Comparison of ENCODE assay signal across 1 cellular context in genomic region chr1:52034050-52034384, GRCh38.
TF ChIP-seq lines count a peak whose summit lies in the region.

No MANE protein-coding gene starts in this region.

TF ChIP-seq in K562, 482 proteins besides CTCF, POLR2A, EP300 and RAD21:
- TF ChIP-seq ZNF324 (CRISPR knock-in tag; IDR thresholded peaks at IDR 0.05) = 0 out of 2 replicates have a peak, but pooled peaks have one; percentile 5
- 0 out of 2 replicates have a peak, but pooled peaks have one; percentile 15 for TF ChIP-seq GATAD2B (IDR thresholded peaks at IDR 0.05; ENCODE audit: borderline replicate concordance)
- TF ChIP-seq HDAC3 (IDR thresholded peaks at IDR 0.05; ENCODE audit: borderline replicate concordance, partially characterized antibody) = peak; percentile 69
- 0 out of 4 replicates have a peak, but pooled peaks of 1 of the 2 experiments have one; percentile 9 for TF ChIP-seq MLLT1 (IDR thresholded peaks at IDR 0.05)
- TF ChIP-seq BRD9 (IDR thresholded peaks at IDR 0.05; ENCODE audit: low read depth, partially characterized antibody) = peak; percentile 38
- TF ChIP-seq NFRKB (IDR thresholded peaks at IDR 0.05; ENCODE audit: low read depth) = peak; percentile 22; the same call in 1 of the 2 replicates
- peak; percentile 49; the same call in 1 of the 2 replicates for TF ChIP-seq ZFX (CRISPR knock-in tag; IDR thresholded peaks at IDR 0.05)
- TF ChIP-seq NCOA6 (IDR thresholded peaks at IDR 0.05) = 0 out of 2 replicates have a peak, but pooled peaks have one; percentile 29
- 0 out of 2 replicates have a peak, but pooled peaks have one; percentile 48 for TF ChIP-seq ELK3 (CRISPR knock-in tag; IDR thresholded peaks at IDR 0.05)
- 0 out of 2 replicates have a peak, but pooled peaks have one; percentile 44 for TF ChIP-seq CHAMP1 (IDR thresholded peaks at IDR 0.05)
- no peak for TF ChIP-seq NR2C2 (CRISPR knock-in tag; IDR thresholded peaks at IDR 0.05)
- TF ChIP-seq NR2C2 (tag; IDR thresholded peaks at IDR 0.05) = 0 out of 2 replicates have a peak, but pooled peaks have one; percentile 72
- TF ChIP-seq ESRRA (IDR thresholded peaks at IDR 0.05; ENCODE audit: borderline replicate concordance, low read depth) = no peak
- TF ChIP-seq ASH1L (IDR thresholded peaks at IDR 0.05; ENCODE audit: borderline replicate concordance, low read depth, partially characterized antibody) = peak; percentile 2
- no peak for TF ChIP-seq ZNF589 (CRISPR knock-in tag; IDR thresholded peaks at IDR 0.05; ENCODE audit: low read depth)
- no peak for TF ChIP-seq BRCA1 (IDR thresholded peaks at IDR 0.05)
- no peak for TF ChIP-seq BRCA1 (CRISPR knock-in tag; IDR thresholded peaks at IDR 0.05)
- TF ChIP-seq MLX (CRISPR knock-in tag; conservative IDR thresholded peaks at IDR 0.05) = 0 out of 4 replicates have a peak, but pooled peaks of 1 of the 2 experiments have one; percentile 56
- 0 out of 2 replicates have a peak, but pooled peaks have one; percentile 35 for TF ChIP-seq DDX20 (tag; IDR thresholded peaks at IDR 0.05; ENCODE audit: low read depth)
- 0 out of 6 replicates have a peak, but pooled peaks of 1 of the 3 experiments have one; percentile 11 for TF ChIP-seq ZBTB11 (CRISPR knock-in tag; IDR thresholded peaks at IDR 0.05)
- TF ChIP-seq NFE2L1 (tag; IDR thresholded peaks at IDR 0.05; ENCODE audit: borderline replicate concordance, low read depth) = no peak
- 0 out of 2 replicates have a peak, but pooled peaks have one; percentile 5 for TF ChIP-seq FOSL1 (tag; conservative IDR thresholded peaks at IDR 0.05)
- TF ChIP-seq STAT5A (IDR thresholded peaks at IDR 0.05; ENCODE audit: borderline replicate concordance, low read length) = no peak
- TF ChIP-seq COPS2 (conservative IDR thresholded peaks at IDR 0.05) = no peak
- 0 out of 2 replicates have a peak, but pooled peaks have one; percentile 43 for TF ChIP-seq ZZZ3 (IDR thresholded peaks at IDR 0.05)
- no peak for TF ChIP-seq ZBTB12 (CRISPR knock-in tag; IDR thresholded peaks at IDR 0.05)
- TF ChIP-seq HMGXB4 (CRISPR knock-in tag; IDR thresholded peaks at IDR 0.05) = 0 out of 2 replicates have a peak, but pooled peaks have one; percentile 3
- TF ChIP-seq SRSF1 (IDR thresholded peaks at IDR 0.05; ENCODE audit: low read depth, low read length) = no peak
- 0 out of 4 replicates have a peak, but pooled peaks of 1 of the 2 experiments have one; percentile 72 for TF ChIP-seq KDM4B (IDR thresholded peaks at IDR 0.05; ENCODE audit: borderline replicate concordance in 2 of 2, low read depth in 1 of 2)
TF ChIP-seq in K562: peak in this region for 19.
